ENCODE assay signal across 27 cellular contexts in genomic region chr15:67274236-67274635, GRCh38.
"Had no signal": no experiment of that assay in that cellular context is flagged by ENCODE, and none has a peak within 500 bp of the region (broad histone marks: within the 10 kb centered on the region; RNA-seq: fewer than 3 reads in every experiment).

No MANE protein-coding gene starts in this region.

- ATAC-seq: stimulated activated effector memory CD8-positive, alpha-beta T cell treated with anti-CD3 and anti-CD28 coated beads, Interleukin-12 subunit alpha, Interleukin-12 subunit beta, amount 100 ng/mL, for 72 hours; stimulated activated memory B cell treated with anti-CD40 and anti-IgM and Interleukin-4, amounts not matched to agents 10 μg/mL and 1 μg/mL and 100 μg/mL, for 72 hours; stimulated activated naive B cell treated with anti-CD40 and anti-IgM and Interleukin-4, amounts not matched to agents 10 μg/mL and 1 μg/mL and 100 μg/mL, for 72 hours; stimulated activated naive CD8-positive, alpha-beta T cell treated with anti-CD3 and anti-CD28 coated beads, Interleukin-15, amount 100 ng/mL, for 72 hours; stimulated activated naive CD8-positive, alpha-beta T cell treated with anti-CD3 and anti-CD28 coated beads, Interleukin-15, Interleukin-2, amounts not matched to agents 100 U/mL and 50 U/mL, for 24 hours; upper lobe of right lung had no signal

- H3K27me3 ChIP-seq: stomach, suprapubic skin, testis, thyroid gland, tibial artery, tibial nerve, transverse colon, upper lobe of left lung, upper lobe of right lung, uterus, vagina had no signal

- DNase-seq: stimulated activated CD4-positive, alpha-beta T cell treated with anti-CD3 and anti-CD28 coated beads, Interleukin-2, amount 100 ng/mL, for 48 hours; stimulated activated CD4-positive, alpha-beta T cell treated with anti-CD3 and anti-CD28 coated beads, Interleukin-4, amount 100 ng/mL, for 1 hour; stimulated activated CD4-positive, alpha-beta T cell treated with anti-CD3 and anti-CD28 coated beads, Interleukin-4, amount 100 ng/mL, for 24 hours; stimulated activated CD4-positive, alpha-beta T cell treated with anti-CD3 and anti-CD28 coated beads, Interleukin-4, amount 100 ng/mL, for 4 hours; stimulated activated CD8-positive, alpha-beta memory T cell treated with anti-CD3 and anti-CD28 coated beads, Interleukin-4, amount 100 ng/mL, for 48 hours; stimulated activated naive B cell treated with anti-CD40 and anti-IgM and Interleukin-4, amounts not matched to agents 10 μg/mL and 1 μg/mL and 100 μg/mL, for 72 hours; stimulated activated naive CD4-positive, alpha-beta T cell; stimulated activated naive CD4-positive, alpha-beta T cell treated with Interleukin-2 at 50 U/mL for 16 hours; stimulated activated naive CD8-positive, alpha-beta T cell treated with anti-CD3 and anti-CD28 coated beads, Interleukin-15, amount 100 ng/mL, for 72 hours; stimulated activated naive CD8-positive, alpha-beta T cell treated with anti-CD3 and anti-CD28 coated beads, Interleukin-15, Interleukin-2, amounts not matched to agents 100 U/mL and 50 U/mL, for 24 hours; stomach; substantia nigra; testis; thyroid gland; tibial artery; transverse colon; trophoblast cell; upper lobe of left lung; upper lobe of right lung; uterus had no signal

- H3K9me3 ChIP-seq: testis, thyroid gland, upper lobe of right lung, uterus, vagina had no signal

- H3K4me3 ChIP-seq: stomach, suprapubic skin, testis, thoracic aorta, thyroid gland, tibial artery, tibial nerve, transverse colon, upper lobe of left lung, upper lobe of right lung, uterus, vagina had no signal

- H3K27ac ChIP-seq: stomach, suprapubic skin, testis, thoracic aorta, thyroid gland, tibial artery, tibial nerve, transverse colon, upper lobe of left lung, upper lobe of right lung, uterus, vagina had no signal

- H3K4me1 ChIP-seq: stomach, suprapubic skin, testis, thyroid gland, tibial artery, tibial nerve, transverse colon, upper lobe of left lung, upper lobe of right lung, uterus, vagina had no signal

- H3K36me3 ChIP-seq: stomach, suprapubic skin, thoracic aorta, thyroid gland, tibial nerve, transverse colon, upper lobe of left lung, upper lobe of right lung, uterus, vagina had no signal

- FAIRE-seq: urothelium cell line had no signal
